Comparison of ENCODE assay signal across 10 cellular contexts in genomic region chrX:148380107-148380506, GRCh38.
DNase-seq lines count a peak whose midpoint lies in the region; ATAC-seq, FAIRE-seq and TF ChIP-seq lines count a peak whose summit lies in the region.
"Had no signal": no experiment of that assay in that cellular context is flagged by ENCODE, and none has a peak within 500 bp of the region (broad histone marks: within the 10 kb centered on the region; RNA-seq: fewer than 3 reads in every experiment).

No MANE protein-coding gene starts in this region.

- peaks cover 0 to 4% of the 10 kb centered on the region in 2 donors for H3K9me3 Mint-ChIP-seq in activated naive CD4-positive, alpha-beta T cell treated with anti-CD3 and anti-CD28 coated beads, Interleukin-2, amount 50 U/mL, for 72 hours

- TF ChIP-seq CTCF in heart right ventricle (IDR thresholded peaks at IDR 0.05), result no peak

- H3K36me3 Mint-ChIP-seq in activated naive CD4-positive, alpha-beta T cell treated with anti-CD3 and anti-CD28 coated beads, Interleukin-2, amount 50 U/mL, for 72 hours, result peaks cover 0 to 4% of the 10 kb centered on the region in 2 donors

- intact Hi-C loops in heart right ventricle (cut with DNase I), result no loop called here

- H3K4me3 ChIP-seq in heart right ventricle, result no peak overlapping the region

- H3K27me3 ChIP-seq in heart right ventricle, result no peaks in the 10 kb centered on the region

- ATAC-seq in GM18870 (IDR thresholded peaks at IDR 0.05; ENCODE audit: unreplicated experiment) (peak; percentile 3), HG03439 (IDR thresholded peaks at IDR 0.05; ENCODE audit: unreplicated experiment) (peak; percentile 8), heart right ventricle (no peak)
- peak in 1 of 2 donors; percentile 8 for ATAC-seq in activated naive CD4-positive, alpha-beta T cell treated with anti-CD3 and anti-CD28 coated beads, Interleukin-2, amount 50 U/mL, for 72 hours

- DNase-seq in A172 (ENCODE audit: low spot score) (peak; percentile 16), GM12891 (ENCODE audit: insufficient read length, low spot score) (no peak), amniotic stem cell (lab: John Stamatoyannopoulos, UW) (no peak), heart right ventricle (no peak), SK-N-DZ (ENCODE audit: low spot score) (no peak)
- DNase-seq in activated naive CD4-positive, alpha-beta T cell treated with anti-CD3 and anti-CD28 coated beads, Interleukin-2, amount 50 U/mL, for 72 hours (ENCODE audit: low spot score in 2 of 2), result no peak
- DNase-seq: activated CD4-positive, CD25-positive, alpha-beta regulatory T cell; IMR-90 had no signal

- FAIRE-seq in GM12891 (lab: Jason Lieb, UNC), result no peak

- H3K36me3 ChIP-seq in heart right ventricle, result no peaks in the 10 kb centered on the region

- peaks cover 0 to 22% (median 0%) of the 10 kb centered on the region in 11 donors for H3K9me3 ChIP-seq in heart right ventricle

- peaks cover 0 to 13% (median 0%) of the 10 kb centered on the region in 9 donors for H3K4me1 ChIP-seq in heart right ventricle

- H3K27ac Mint-ChIP-seq in activated naive CD4-positive, alpha-beta T cell treated with anti-CD3 and anti-CD28 coated beads, Interleukin-2, amount 50 U/mL, for 72 hours, result peak overlapping the region; percentile 80

- TF ChIP-seq POLR2A in GM12891 (IDR thresholded peaks at IDR 0.05; ENCODE audit: low read depth, low read length), result no peak

- no peak overlapping the region for H3K27ac ChIP-seq in heart right ventricle

- WGBS in heart right ventricle, 2 donors, result 80 to 95% methylated on average over 3 of the region's 3 CpGs

TF ChIP-seq in GM12891, 5 proteins besides CTCF, POLR2A, EP300 and RAD21:
- TF ChIP-seq POLR2AphosphoS5 (IDR thresholded peaks at IDR 0.05; ENCODE audit: low read depth, low read length) (no peak), PAX5 (IDR thresholded peaks at IDR 0.05; ENCODE audit: insufficient read depth, low read length, severe bottlenecking) (no peak), POU2F2 (IDR thresholded peaks at IDR 0.05; ENCODE audit: low read depth, low read length) (no peak), TAF1 (IDR thresholded peaks at IDR 0.05; ENCODE audit: low read depth, low read length) (no peak), SPI1 (IDR thresholded peaks at IDR 0.05; ENCODE audit: low read depth, low read length) (no peak)

Comparison
In these comparisons a context has a peak if more than half of its experiments do, and no peak if none do; other contexts are left out.
1. ATAC-seq: peak in GM18870 (single experiment) and HG03439 (single experiment); none in heart right ventricle (0 of 8).